ENCODE assay signal across 12 cellular contexts in the genomic region with DNA sequence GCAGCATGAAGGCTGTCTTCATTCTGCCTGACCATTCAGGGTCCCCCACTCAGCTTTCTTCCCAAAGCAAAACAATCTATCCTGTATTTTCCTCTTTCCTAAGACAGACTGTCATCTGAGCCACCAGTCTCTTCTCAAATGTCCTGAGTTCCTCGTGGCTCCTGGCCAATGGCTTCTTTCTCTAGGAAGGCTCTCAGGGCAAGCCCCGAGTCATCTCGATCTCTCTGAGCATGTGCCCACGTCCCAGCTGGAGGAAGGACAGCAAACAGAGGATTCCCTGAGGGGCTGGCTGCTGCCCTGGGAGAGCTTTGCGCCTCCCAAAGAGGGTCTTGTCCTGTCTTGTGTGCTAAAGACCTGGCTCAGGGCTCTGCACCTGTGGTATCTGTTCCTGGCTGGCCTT. TPM values are rescaled to one million over a fixed set of nuclear protein-coding genes. Genes with fewer than 3 reads are reported as not detected.
A peak's percentile ranks its signal among the peaks of the same experiment; 100 is the strongest.
DNase-seq lines count a peak whose midpoint lies in the region; ATAC-seq and TF ChIP-seq lines count a peak whose summit lies in the region.
"Had no signal": no experiment of that assay in that cellular context is flagged by ENCODE, and none has a peak within 500 bp of the region (broad histone marks: within the 10 kb centered on the region; RNA-seq: fewer than 3 reads in every experiment).

No MANE protein-coding gene starts in this region.

- H3K27me3 ChIP-seq in Loucy (ENCODE audit: insufficient read depth, low read length, poor library complexity, severe bottlenecking) = no peaks in the 10 kb centered on the region

- H3K36me3 Mint-ChIP-seq in CD14-positive monocyte (peaks cover 31 to 54% of the 10 kb centered on the region in 2 donors), naive B cell (no peaks in the 10 kb centered on the region)
- H3K36me3 Mint-ChIP-seq in activated naive CD4-positive, alpha-beta T cell treated with anti-CD3 and anti-CD28 coated beads, Interleukin-2, amount 10 ng/mL, durations not matched to agents 7 days and 5 days = no peaks in the 10 kb centered on the region
- H3K36me3 Mint-ChIP-seq: brain; natural killer cell treated with Interleukin-12 subunit alpha and Interleukin-12 subunit beta and Interleukin-15 and Interleukin-18, amount 100 ng/mL, for 72 hours had no signal

- H3K27me3 Mint-ChIP-seq in CD14-positive monocyte (ENCODE audit: low read depth in 3 of 3) = peaks cover 0 to 7% (median 5%) of the 10 kb centered on the region in 3 donors
- H3K27me3 Mint-ChIP-seq in naive B cell = peaks cover 0 to 16% (median 0%) of the 10 kb centered on the region in 3 donors
- H3K27me3 Mint-ChIP-seq in activated naive CD4-positive, alpha-beta T cell treated with anti-CD3 and anti-CD28 coated beads, Interleukin-2, amount 10 ng/mL, durations not matched to agents 7 days and 5 days = peaks cover 36% of the 10 kb centered on the region
- H3K27me3 Mint-ChIP-seq: natural killer cell treated with Interleukin-12 subunit alpha and Interleukin-12 subunit beta and Interleukin-15 and Interleukin-18, amount 100 ng/mL, for 72 hours had no signal

- H3F3A ChIP-seq in Loucy (ENCODE audit: low read depth) = no peaks in the 10 kb centered on the region

- CTCF ChIA-PET in activated naive CD4-positive, alpha-beta T cell treated with anti-CD3 and anti-CD28 coated beads, Interleukin-2, amount 10 ng/mL, durations not matched to agents 7 days and 5 days (lab: Charles Lee) = interaction anchor here (1.4 kb wide), 1 partner anchor 10 kb away, joined by 3 read pairs; no protein-coding TSS in a partner anchor

- peak overlapping the region; percentile 61 for H3K9ac ChIP-seq in Loucy (ENCODE audit: low read depth, low read length, poor library complexity, severe bottlenecking)

- H2AFZ ChIP-seq in Loucy (ENCODE audit: low read length) = peak overlapping the region; percentile 71; the same call in 1 of the 2 replicates

- peaks cover 29% of the 10 kb centered on the region for H3K4me1 ChIP-seq in Loucy (ENCODE audit: insufficient read depth, low read length, poor library complexity, severe bottlenecking)

- ATAC-seq in naive B cell (ENCODE audit: low read depth in 2 of 2) (no peak), GM21619 (IDR thresholded peaks at IDR 0.05; ENCODE audit: unreplicated experiment) (no peak)

- peak overlapping the region; percentile 65 for H3K4me2 ChIP-seq in Loucy (ENCODE audit: low read depth, low read length, poor library complexity, severe bottlenecking)

- H3K4me1 Mint-ChIP-seq in CD14-positive monocyte = peaks cover 90% of the 10 kb centered on the region
- peaks cover 46 to 59% (median 47%) of the 10 kb centered on the region in 3 donors for H3K4me1 Mint-ChIP-seq in naive B cell
- peaks cover 18% of the 10 kb centered on the region for H3K4me1 Mint-ChIP-seq in activated naive CD4-positive, alpha-beta T cell treated with anti-CD3 and anti-CD28 coated beads, Interleukin-2, amount 10 ng/mL, durations not matched to agents 7 days and 5 days

- H3K27ac ChIP-seq in epithelial cell of prostate = peak overlapping the region; percentile 78

- H3K4me3 ChIP-seq in Loucy (ENCODE audit: low read length, poor library complexity, severe bottlenecking) = peak overlapping the region; percentile 38

- TF ChIP-seq CTCF in CD14-positive monocyte (IDR thresholded peaks at IDR 0.05) = no peak
- TF ChIP-seq CTCF in Loucy (conservative IDR thresholded peaks at IDR 0.05; ENCODE audit: low read length) = no peak

- no peak for DNase-seq in CD14-positive monocyte (ENCODE audit: low spot score)
- no peak for DNase-seq in epithelial cell of prostate (ENCODE audit: low read depth, low spot score)
- DNase-seq in naive B cell = no peak
- DNase-seq in activated naive CD4-positive, alpha-beta T cell treated with anti-CD3 and anti-CD28 coated beads, Interleukin-2, amount 10 ng/mL, durations not matched to agents 7 days and 5 days = no peak
- DNase-seq in activated CD4-positive, CD25-positive, alpha-beta regulatory T cell (lab: John Stamatoyannopoulos, UW) = no peak
- no peak for DNase-seq in HPDE6-E6E7 (ENCODE audit: extremely low spot score)
- DNase-seq: NCI-H1417 treated with DMSO at 0.1 percent for 48 hours; stimulated activated CD4-positive, alpha-beta T cell treated with anti-CD3 and anti-CD28 coated beads, Interleukin-2, amount 100 ng/mL, for 48 hours had no signal

- peak overlapping the region in 1 of 2 donors; percentile 76 for H3K4me3 Mint-ChIP-seq in CD14-positive monocyte
- H3K4me3 Mint-ChIP-seq in naive B cell = peak overlapping the region in 5 of 8 donors; percentile 46 to 79 (median 58)
- H3K4me3 Mint-ChIP-seq in activated naive CD4-positive, alpha-beta T cell treated with anti-CD3 and anti-CD28 coated beads, Interleukin-2, amount 10 ng/mL, durations not matched to agents 7 days and 5 days = no peak overlapping the region
- H3K4me3 Mint-ChIP-seq: brain had no signal

- no peaks in the 10 kb centered on the region for H3K9me3 ChIP-seq in Loucy (ENCODE audit: insufficient read depth, low read depth, low read length)

- H3K27ac Mint-ChIP-seq in CD14-positive monocyte (peak overlapping the region; percentile 99 to 100 (median 99)), naive B cell (peak overlapping the region in 5 of 6 donors; percentile 44 to 85 (median 81))
- H3K27ac Mint-ChIP-seq in activated naive CD4-positive, alpha-beta T cell treated with anti-CD3 and anti-CD28 coated beads, Interleukin-2, amount 10 ng/mL, durations not matched to agents 7 days and 5 days = no peak overlapping the region

- no peaks in the 10 kb centered on the region for H3K79me2 ChIP-seq in Loucy (ENCODE audit: insufficient read depth, low read length)

- intact Hi-C loops in CD14-positive monocyte (cut with micrococcal nuclease) = loop anchor here in 1 of 2 donors (5.0 kb wide), 1 partner anchor 41 kb away; a partner anchor contains a TSS

- no peaks in the 10 kb centered on the region for H3K36me3 ChIP-seq in Loucy (ENCODE audit: insufficient read depth, low read length)

- no peaks in the 10 kb centered on the region for H3K9me2 ChIP-seq in Loucy (replicated peaks; ENCODE audit: low read depth, low read length)

- H4K20me1 ChIP-seq in Loucy (ENCODE audit: insufficient read depth, low read length, poor library complexity, severe bottlenecking) = no peaks in the 10 kb centered on the region

- H3K9me3 Mint-ChIP-seq in CD14-positive monocyte = peaks cover 0 to 2% (median 0%) of the 10 kb centered on the region in 7 donors
- no peaks in the 10 kb centered on the region for H3K9me3 Mint-ChIP-seq in naive B cell
- H3K9me3 Mint-ChIP-seq in activated naive CD4-positive, alpha-beta T cell treated with anti-CD3 and anti-CD28 coated beads, Interleukin-2, amount 10 ng/mL, durations not matched to agents 7 days and 5 days = no peaks in the 10 kb centered on the region
- H3K9me3 Mint-ChIP-seq: brain; natural killer cell treated with Interleukin-12 subunit alpha and Interleukin-12 subunit beta and Interleukin-15 and Interleukin-18, amount 100 ng/mL, for 72 hours had no signal

RNA-seq across cellular contexts. Expression of a gene that starts 8.3 kb away (rescaled TPM):
- polyA plus RNA-seq in CD14-positive monocyte (10 to 100 TPM; 70.8 to 81.5 TPM), naive B cell (ENCODE audit: low read depth in 6 of 6) (1 to 10 TPM in 4 of 6 donors, under 1 TPM in 2; 0.48 to 2.4 (median 1.8) TPM)

RNA-seq across cellular contexts. Expression of a gene that starts 40.0 kb away (rescaled TPM):
- polyA plus RNA-seq in CD14-positive monocyte (10 to 100 TPM; 55.7 to 57.7 TPM), naive B cell (ENCODE audit: low read depth in 6 of 6) (10 to 100 TPM; 30.4 to 53.0 (median 36.7) TPM)

Comparison
In these comparisons a context has a peak if more than half of its experiments do, and no peak if none do; other contexts are left out.
1. RNA of a gene that starts 8.3 kb away (polyA plus RNA-seq): 70.8 to 81.5 TPM in CD14-positive monocyte; 0.48 to 2.4 TPM in naive B cell; every median in the first group is over 10 times any median in the second.